ENCODE assay signal across 28 cellular contexts in genomic region chr2:68052717-68053422, GRCh38. TPM values are rescaled to one million over a fixed set of nuclear protein-coding genes. Genes with fewer than 3 reads are reported as not detected.
A peak's percentile ranks its signal among the peaks of the same experiment; 100 is the strongest.
DNase-seq lines count a peak whose midpoint lies in the region; ATAC-seq, FAIRE-seq and TF ChIP-seq lines count a peak whose summit lies in the region.
"Had no signal": no experiment of that assay in that cellular context is flagged by ENCODE, and none has a peak within 500 bp of the region (broad histone marks: within the 10 kb centered on the region; RNA-seq: fewer than 3 reads in every experiment).

No MANE protein-coding gene starts in this region.

- dilution Hi-C loops in keratinocyte (cut with MboI; ENCODE audit: extremely low pct_ligation_motif_present, low sequenced_read_pairs) = no loop called here

- H3K27me3 ChIP-seq in GM23248 (replicated peaks; ENCODE audit: insufficient read depth) = no peaks in the 10 kb centered on the region
- no peaks in the 10 kb centered on the region for H3K27me3 ChIP-seq in keratinocyte (ENCODE audit: control insufficient read depth, extremely low read depth, insufficient read depth, low read length)
- H3K27me3 ChIP-seq: Peyer's patch, tibial artery had no signal

- no peak overlapping the region for H3K4me3 Mint-ChIP-seq in T-helper 17 cell
- H3K4me3 Mint-ChIP-seq in stimulated activated memory B cell treated with anti-CD40 and anti-IgM and Interleukin-4, amounts not matched to agents 10 μg/mL and 1 μg/mL and 100 μg/mL, for 72 hours = no peak overlapping the region
- H3K4me3 Mint-ChIP-seq: activated CD4-positive, alpha-beta T cell treated with anti-CD3 and anti-CD28 coated beads, Interleukin-2, amount 10 ng/mL, durations not matched to agents 24 days and 14 days; natural killer cell; stimulated activated naive CD8-positive, alpha-beta T cell treated with anti-CD3 and anti-CD28 coated beads, Interleukin-15, amount 100 ng/mL, for 72 hours had no signal

- H3K4me2 ChIP-seq in GM23248 (ENCODE audit: unreplicated experiment) = no peak overlapping the region
- peak overlapping the region; percentile 7 for H3K4me2 ChIP-seq in keratinocyte (ENCODE audit: control insufficient read depth, extremely low read depth, insufficient read depth, low read depth, low read length)

- no peak overlapping the region for H3K4me3 ChIP-seq in GM23248
- no peak overlapping the region for H3K4me3 ChIP-seq in keratinocyte (ENCODE audit: control insufficient read depth in 2 of 3, extremely low read depth in 1 of 3, insufficient read depth in 2 of 3, low read depth in 1 of 3, low read length in 3 of 3)
- H3K4me3 ChIP-seq: Peyer's patch, tibial artery had no signal

- peak; percentile 83 for FAIRE-seq in keratinocyte (lab: Jason Lieb, UNC)
- FAIRE-seq: colon had no signal

- peaks cover 49% of the 10 kb centered on the region for H3K4me1 Mint-ChIP-seq in T-helper 17 cell
- H3K4me1 Mint-ChIP-seq in stimulated activated memory B cell treated with anti-CD40 and anti-IgM and Interleukin-4, amounts not matched to agents 10 μg/mL and 1 μg/mL and 100 μg/mL, for 72 hours = peaks cover 66% of the 10 kb centered on the region

- H3K79me2 ChIP-seq in GM23248 (ENCODE audit: insufficient read depth) = peaks cover 100% of the 10 kb centered on the region
- peaks cover 73% of the 10 kb centered on the region for H3K79me2 ChIP-seq in keratinocyte (ENCODE audit: control insufficient read depth, insufficient read depth, low read length)

- no peak for ATAC-seq in T-helper 17 cell
- ATAC-seq in stimulated activated memory B cell treated with anti-CD40 and anti-IgM and Interleukin-4, amounts not matched to agents 10 μg/mL and 1 μg/mL and 100 μg/mL, for 72 hours = no peak
- no peak for ATAC-seq in GM18517 (IDR thresholded peaks at IDR 0.05; ENCODE audit: unreplicated experiment)
- no peak for ATAC-seq in GM21390 (IDR thresholded peaks at IDR 0.05; ENCODE audit: unreplicated experiment)
- ATAC-seq: activated naive CD4-positive, alpha-beta T cell treated with anti-CD3 and anti-CD28 coated beads, Interleukin-2, amount 50 U/mL, for 72 hours; natural killer cell; stimulated activated naive CD8-positive, alpha-beta T cell treated with anti-CD3 and anti-CD28 coated beads, Interleukin-15, amount 100 ng/mL, for 72 hours had no signal

- in situ Hi-C loops in GM23248 (cut with MboI) = no loop called here

- no peaks in the 10 kb centered on the region for H3K9me1 ChIP-seq in keratinocyte (ENCODE audit: control insufficient read depth, extremely low read depth, insufficient read depth, low read length)

- H3K36me3 ChIP-seq in GM23248 (ENCODE audit: low read depth) (no peaks in the 10 kb centered on the region), keratinocyte (ENCODE audit: control insufficient read depth in 2 of 2, extremely low read depth in 1 of 2, insufficient read depth in 2 of 2, low read length in 2 of 2) (peaks cover 0 to 3% of the 10 kb centered on the region in 2 experiments)
- H3K36me3 ChIP-seq: Peyer's patch, tibial artery had no signal

- 96 to 97% methylated on average over 6 of the region's 6 CpGs for WGBS in GM23248 (ENCODE audit: low coverage in 1 of 2, low lambda C conversion rate in 2 of 2, missing lambda C conversion rate in 2 of 2), 2 experiments

- H3K9ac ChIP-seq in GM23248 = no peak overlapping the region
- H3K9ac ChIP-seq in keratinocyte (ENCODE audit: control insufficient read depth, extremely low read depth, insufficient read depth, low read length) = no peak overlapping the region

- H3K9me3 ChIP-seq in GM23248 (ENCODE audit: low read depth) (no peaks in the 10 kb centered on the region), T-helper 17 cell (ENCODE audit: control insufficient read depth, low read length, poor library complexity, severe bottlenecking) (no peaks in the 10 kb centered on the region), keratinocyte (ENCODE audit: control insufficient read depth, low read depth, low read length) (no peaks in the 10 kb centered on the region)
- H3K9me3 ChIP-seq: Peyer's patch, tibial artery had no signal

- H3K27ac ChIP-seq in GM23248 (no peak overlapping the region), keratinocyte (ENCODE audit: control insufficient read depth, insufficient read depth, low read length) (no peak overlapping the region)
- H3K27ac ChIP-seq: C4-2B, Peyer's patch, tibial artery had no signal

- H3K4me1 ChIP-seq in GM23248 (ENCODE audit: insufficient read depth) = peaks cover 13% of the 10 kb centered on the region
- H3K4me1 ChIP-seq in keratinocyte (ENCODE audit: control insufficient read depth, extremely low read depth, insufficient read depth, low read length) = peaks cover 9% of the 10 kb centered on the region
- H3K4me1 ChIP-seq: Peyer's patch had no signal

- peaks cover 4% of the 10 kb centered on the region for H3K36me3 Mint-ChIP-seq in T-helper 17 cell (ENCODE audit: low read depth)
- H3K36me3 Mint-ChIP-seq in stimulated activated memory B cell treated with anti-CD40 and anti-IgM and Interleukin-4, amounts not matched to agents 10 μg/mL and 1 μg/mL and 100 μg/mL, for 72 hours = peaks cover 28% of the 10 kb centered on the region
- H3K36me3 Mint-ChIP-seq: activated naive CD4-positive, alpha-beta T cell treated with anti-CD3 and anti-CD28 coated beads, Interleukin-2, amount 50 U/mL, for 72 hours; natural killer cell had no signal

- H2AFZ ChIP-seq in GM23248 = no peak overlapping the region
- no peak overlapping the region for H2AFZ ChIP-seq in keratinocyte (ENCODE audit: control insufficient read depth, low read length)

- TF ChIP-seq CTCF in keratinocyte (optimal IDR thresholded peaks at IDR 0.05 in 1 of 3, IDR thresholded peaks at IDR 0.05 in 1 of 3, conservative IDR thresholded peaks at IDR 0.05 in 1 of 3; ENCODE audit: extremely low read depth in 1 of 3, insufficient read depth in 2 of 3, low read length in 3 of 3) = no peak

- no peaks in the 10 kb centered on the region for H3K9me3 Mint-ChIP-seq in stimulated activated memory B cell treated with anti-CD40 and anti-IgM and Interleukin-4, amounts not matched to agents 10 μg/mL and 1 μg/mL and 100 μg/mL, for 72 hours
- H3K9me3 Mint-ChIP-seq: activated CD4-positive, alpha-beta T cell treated with anti-CD3 and anti-CD28 coated beads, Interleukin-2, amount 10 ng/mL, durations not matched to agents 24 days and 14 days; activated naive CD4-positive, alpha-beta T cell treated with anti-CD3 and anti-CD28 coated beads, Interleukin-2, amount 50 U/mL, for 72 hours; natural killer cell; stimulated activated naive CD8-positive, alpha-beta T cell treated with anti-CD3 and anti-CD28 coated beads, Interleukin-15, amount 100 ng/mL, for 72 hours had no signal

- H4K20me1 ChIP-seq in GM23248 (ENCODE audit: insufficient read depth) (0 out of 2 replicates have a peak, but pooled peaks cover 12% of the 10 kb centered on the region), keratinocyte (ENCODE audit: control insufficient read depth, extremely low read depth, insufficient read depth, low read length) (no peaks in the 10 kb centered on the region)

- no peaks in the 10 kb centered on the region for H3K27me3 Mint-ChIP-seq in T-helper 17 cell
- no peaks in the 10 kb centered on the region for H3K27me3 Mint-ChIP-seq in stimulated activated memory B cell treated with anti-CD40 and anti-IgM and Interleukin-4, amounts not matched to agents 10 μg/mL and 1 μg/mL and 100 μg/mL, for 72 hours
- H3K27me3 Mint-ChIP-seq: activated CD4-positive, alpha-beta T cell treated with anti-CD3 and anti-CD28 coated beads, Interleukin-2, amount 10 ng/mL, durations not matched to agents 24 days and 14 days; stimulated activated naive CD8-positive, alpha-beta T cell treated with anti-CD3 and anti-CD28 coated beads, Interleukin-15, amount 100 ng/mL, for 72 hours had no signal

- DNase-seq in GM23248 (peak; percentile 34), T-helper 17 cell (no peak), keratinocyte (ENCODE audit: low read depth, low spot score) (no peak)
- DNase-seq in activated CD4-positive, alpha-beta T cell treated with anti-CD3 and anti-CD28 coated beads for 1 hour = no peak
- DNase-seq: activated CD4-positive, alpha-beta T cell treated with anti-CD3 and anti-CD28 coated beads, Interleukin-2, amount 10 ng/mL, durations not matched to agents 24 days and 14 days; activated CD8-positive, alpha-beta memory T cell treated with anti-CD3 and anti-CD28 coated beads for 24 hours; activated effector memory CD4-positive, alpha-beta T cell treated with Interleukin-2 at 50 U/mL for 16 hours; activated T-cell treated with anti-CD3 and anti-CD28 coated beads for 4 hours; amygdala; DMS79 treated with DMSO at 0.1 percent for 48 hours; GDM1; midbrain; natural killer cell; NCI-H1092 treated with DMSO at 0.1 percent for 48 hours; NCI-H1694 treated with DMSO at 0.1 percent for 48 hours; NCI-H446 treated with DMSO at 0.1 percent for 48 hours; NCI-H774; occipital lobe; Peyer's patch; stimulated activated naive CD8-positive, alpha-beta T cell treated with anti-CD3 and anti-CD28 coated beads, Interleukin-15, amount 100 ng/mL, for 72 hours; T1000; tibial artery had no signal

- no peaks in the 10 kb centered on the region for H3F3A ChIP-seq in GM23248 (ENCODE audit: insufficient read depth)

- peak overlapping the region; percentile 82 for H3K27ac Mint-ChIP-seq in T-helper 17 cell
- peak overlapping the region; percentile 20 for H3K27ac Mint-ChIP-seq in stimulated activated memory B cell treated with anti-CD40 and anti-IgM and Interleukin-4, amounts not matched to agents 10 μg/mL and 1 μg/mL and 100 μg/mL, for 72 hours
- H3K27ac Mint-ChIP-seq: activated CD4-positive, alpha-beta T cell treated with anti-CD3 and anti-CD28 coated beads, Interleukin-2, amount 10 ng/mL, durations not matched to agents 24 days and 14 days had no signal

- no peaks in the 10 kb centered on the region for H3K9me2 ChIP-seq in GM23248 (ENCODE audit: insufficient read depth)

RNA-seq across cellular contexts. Expression of gene C1D, which starts 9.9 kb away (rescaled TPM):
- 48.3 and 65.3 TPM in 2 replicates for total RNA-seq in GM23248 (2014; rRNA removed; shearing (Covaris generic))
- polyA plus RNA-seq in GM23248 (2016; fragmentation: Nextera tagmentation; extraction: Ambion mirVana) (28.6 and 32.5 TPM in 2 replicates), keratinocyte (22.6 to 45.3 TPM (median 36.4 TPM) in 3 replicates)
- total RNA-seq in T-helper 17 cell = 10 to 100 TPM; 14.1 to 17.0 TPM
- 35.1 TPM for polyA plus RNA-seq in keratinocyte (2011; ENCODE audit: low read depth)
- 22.5 and 34.7 TPM in 2 replicates for polyA plus RNA-seq in keratinocyte (2011; cell fraction: cytosol; rRNA removed)
- polyA plus RNA-seq in keratinocyte (2011; cell fraction: nucleus; rRNA removed) = 11.9 and 34.1 TPM in 2 replicates
- 18.7 and 32.1 TPM in 2 replicates for polyA plus RNA-seq in keratinocyte (2012; ENCODE audit: low replicate concordance)
- polyA minus RNA-seq in keratinocyte = 0.52 to 4.4 TPM (median 1.8 TPM) in 3 replicates
- polyA minus RNA-seq in keratinocyte (2011; cell fraction: cytosol; rRNA and poly(A)+ RNA removed) = 2.7 TPM
- 1.7 and 2.7 TPM in 2 replicates for polyA minus RNA-seq in keratinocyte (2011; cell fraction: nucleus; rRNA and poly(A)+ RNA removed)
